ENCODE assay signal across 25 cellular contexts in the genomic region with DNA sequence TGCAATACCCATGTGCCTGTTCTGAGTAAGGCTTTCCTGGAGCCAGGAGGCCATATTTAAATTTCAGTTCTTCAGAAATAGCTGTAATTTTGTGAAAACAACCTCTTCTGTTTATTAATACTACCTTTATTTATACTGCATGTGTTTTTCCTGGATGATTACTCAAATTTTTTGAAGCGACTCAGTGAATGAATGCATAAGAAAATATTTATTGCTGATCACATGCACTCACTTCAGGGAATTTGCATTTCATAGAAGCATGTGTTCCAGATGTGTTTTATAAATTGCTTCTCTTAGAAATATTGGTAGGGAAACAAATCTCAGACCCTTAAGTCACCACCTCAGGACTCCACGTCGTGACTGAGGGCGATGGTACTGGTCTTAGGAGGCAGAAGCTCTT. TPM values are rescaled to one million over a fixed set of nuclear protein-coding genes. Genes with fewer than 3 reads are reported as not detected.
"Had no signal": no experiment of that assay in that cellular context is flagged by ENCODE, and none has a peak within 500 bp of the region (broad histone marks: within the 10 kb centered on the region; RNA-seq: fewer than 3 reads in every experiment).

No MANE protein-coding gene starts in this region.

- DNase-seq: activated B cell treated with CpG ODN at 0.5 μM for 24 hours; activated CD4-positive, alpha-beta T cell treated with anti-CD3 and anti-CD28 coated beads, Interleukin-2, amount 50 U/mL, for 1 hour; activated CD8-positive, alpha-beta T cell treated with anti-CD3 and anti-CD28 coated beads, Interleukin-2, amount 10 ng/mL, durations not matched to agents 7 days and 5 days; activated naive CD4-positive, alpha-beta T cell; activated T-cell treated with anti-CD3 and anti-CD28 coated beads for 4 hours; activated T-cell treated with anti-CD3 and anti-CD28 coated beads, Interleukin-2, amount 50 U/mL, for 72 hours; central memory CD4-positive, alpha-beta T cell; head of caudate nucleus; hypothalamus; immature natural killer cell; kidney; left colon; naive thymus-derived CD8-positive, alpha-beta T cell; posterior cingulate gyrus; right cardiac atrium; stimulated activated CD4-positive, alpha-beta T cell treated with anti-CD3 and anti-CD28 coated beads, Interleukin-12 subunit alpha, Interleukin-12 subunit beta, amount 100 ng/mL, for 4 hours; stimulated activated CD4-positive, alpha-beta T cell treated with anti-CD3 and anti-CD28 coated beads, Interleukin-4, amount 100 ng/mL, for 1 hour; stimulated activated naive CD8-positive, alpha-beta T cell treated with anti-CD3 and anti-CD28 coated beads, Interleukin-15, Interleukin-2, amounts not matched to agents 100 U/mL and 50 U/mL, for 24 hours; T-helper 1 cell; testis; transverse colon had no signal

- H3K4me1 Mint-ChIP-seq: activated B cell treated with CpG ODN at 0.5 μM for 24 hours; immature natural killer cell; naive thymus-derived CD8-positive, alpha-beta T cell had no signal

- H3K4me3 Mint-ChIP-seq: activated B cell treated with CpG ODN at 0.5 μM for 24 hours; activated CD8-positive, alpha-beta T cell treated with anti-CD3 and anti-CD28 coated beads, Interleukin-2, amount 10 ng/mL, durations not matched to agents 7 days and 5 days; activated T-cell treated with anti-CD3 and anti-CD28 coated beads, Interleukin-2, amount 50 U/mL, for 72 hours; immature natural killer cell; naive thymus-derived CD8-positive, alpha-beta T cell; T-helper 2 cell treated with Interferon-gamma antibody and Interleukin-4, amounts not matched to agents 5 μg/mL and 100 μg/mL, for 36 hours had no signal

- H3K27me3 Mint-ChIP-seq: activated B cell treated with CpG ODN at 0.5 μM for 24 hours; naive thymus-derived CD8-positive, alpha-beta T cell had no signal

- H3K36me3 ChIP-seq: breast epithelium, gastroesophageal sphincter, transverse colon had no signal

- H3K27me3 ChIP-seq: breast epithelium, gastroesophageal sphincter, testis, transverse colon had no signal

- H3K4me1 ChIP-seq: breast epithelium, gastroesophageal sphincter, testis, transverse colon had no signal

- H3K9me3 Mint-ChIP-seq: activated naive CD4-positive, alpha-beta T cell treated with anti-CD3 and anti-CD28 coated beads, Interleukin-2, amount 50 U/mL, for 72 hours; T-helper 2 cell treated with Interferon-gamma antibody and Interleukin-4, amounts not matched to agents 5 μg/mL and 100 μg/mL, for 36 hours had no signal

- H3K27ac ChIP-seq: breast epithelium, gastroesophageal sphincter, testis, transverse colon had no signal

- H3K36me3 Mint-ChIP-seq: activated naive CD4-positive, alpha-beta T cell treated with anti-CD3 and anti-CD28 coated beads, Interleukin-2, amount 50 U/mL, for 72 hours; immature natural killer cell; naive thymus-derived CD8-positive, alpha-beta T cell had no signal

- H3K27ac Mint-ChIP-seq: activated B cell treated with CpG ODN at 0.5 μM for 24 hours; activated CD8-positive, alpha-beta T cell treated with anti-CD3 and anti-CD28 coated beads, Interleukin-2, amount 10 ng/mL, durations not matched to agents 7 days and 5 days; activated naive CD4-positive, alpha-beta T cell treated with anti-CD3 and anti-CD28 coated beads, Interleukin-2, amount 50 U/mL, for 72 hours; activated T-cell treated with anti-CD3 and anti-CD28 coated beads, Interleukin-2, amount 50 U/mL, for 72 hours; immature natural killer cell; naive thymus-derived CD8-positive, alpha-beta T cell; T-helper 2 cell treated with Interferon-gamma antibody and Interleukin-4, amounts not matched to agents 5 μg/mL and 100 μg/mL, for 36 hours had no signal

- H3K9me3 ChIP-seq: breast epithelium, gastroesophageal sphincter, testis, transverse colon had no signal

- H3K4me3 ChIP-seq: breast epithelium, gastroesophageal sphincter, testis, transverse colon had no signal

- ATAC-seq: activated CD8-positive, alpha-beta T cell treated with anti-CD3 and anti-CD28 coated beads, Interleukin-2, amount 10 ng/mL, durations not matched to agents 7 days and 5 days; activated naive CD4-positive, alpha-beta T cell treated with anti-CD3 and anti-CD28 coated beads, Interleukin-2, amount 50 U/mL, for 72 hours; activated T-cell treated with anti-CD3 and anti-CD28 coated beads, Interleukin-2, amount 50 U/mL, for 72 hours; gastroesophageal sphincter; left colon; naive thymus-derived CD8-positive, alpha-beta T cell; right cardiac atrium; stimulated activated naive CD8-positive, alpha-beta T cell treated with anti-CD3 and anti-CD28 coated beads, Interleukin-15, Interleukin-2, amounts not matched to agents 100 U/mL and 50 U/mL, for 24 hours had no signal

RNA-seq across cellular contexts. Expression of a gene that starts 21.8 kb away (rescaled TPM):
- total RNA-seq: activated B cell treated with CpG ODN at 0.5 μM for 24 hours; activated CD8-positive, alpha-beta T cell treated with anti-CD3 and anti-CD28 coated beads, Interleukin-2, amount 10 ng/mL, durations not matched to agents 7 days and 5 days; activated naive CD4-positive, alpha-beta T cell treated with anti-CD3 and anti-CD28 coated beads, Interleukin-2, amount 50 U/mL, for 72 hours; activated T-cell treated with anti-CD3 and anti-CD28 coated beads, Interleukin-2, amount 50 U/mL, for 72 hours; naive thymus-derived CD8-positive, alpha-beta T cell had no signal
- polyA plus RNA-seq: immature natural killer cell; naive thymus-derived CD8-positive, alpha-beta T cell had no signal
